ENCODE assay signal across 21 cellular contexts in the genomic region with DNA sequence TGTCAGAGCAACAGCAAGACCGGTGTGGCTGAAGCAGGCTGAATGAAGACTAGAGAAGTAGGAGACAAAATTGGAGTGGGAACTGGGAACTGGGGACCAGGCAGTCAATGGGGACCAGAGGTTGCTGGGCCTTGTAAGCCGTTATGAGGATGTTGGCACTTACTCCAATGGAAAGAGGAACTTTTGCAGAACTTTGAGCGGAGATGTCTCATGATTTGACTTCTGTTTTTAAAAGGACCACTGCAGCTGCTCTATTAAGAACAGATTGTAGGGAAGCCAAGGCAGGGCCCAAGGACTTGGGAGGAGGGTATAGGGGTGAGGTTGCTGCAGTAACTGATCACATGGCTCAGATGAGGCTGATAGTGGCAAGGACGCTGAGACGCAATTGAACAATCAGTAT. TPM values are rescaled to one million over a fixed set of nuclear protein-coding genes. Genes with fewer than 3 reads are reported as not detected.
DNase-seq lines count a peak whose midpoint lies in the region; ATAC-seq lines count a peak whose summit lies in the region.
"Had no signal": no experiment of that assay in that cellular context is flagged by ENCODE, and none has a peak within 500 bp of the region (broad histone marks: within the 10 kb centered on the region; RNA-seq: fewer than 3 reads in every experiment).

No MANE protein-coding gene starts in this region.

- no peaks in the 10 kb centered on the region for H3K36me3 Mint-ChIP-seq in dendritic cell treated with granulocyte-macrophage colony-stimulating factor and Interleukin-4, amounts not matched to agents 40 ng/mL and 50 ng/mL, for 4 days (ENCODE audit: low read depth)
- H3K36me3 Mint-ChIP-seq: activated CD8-positive, alpha-beta memory T cell treated with anti-CD3 and anti-CD28 coated beads, Interleukin-2, amount 10 ng/mL, durations not matched to agents 7 days and 5 days; stimulated activated effector memory CD8-positive, alpha-beta T cell treated with anti-CD3 and anti-CD28 coated beads, Interleukin-12 subunit alpha, Interleukin-12 subunit beta, amount 100 ng/mL, for 72 hours had no signal

- H3K4me1 Mint-ChIP-seq in dendritic cell treated with granulocyte-macrophage colony-stimulating factor and Interleukin-4, amounts not matched to agents 40 ng/mL and 50 ng/mL, for 4 days (ENCODE audit: low read depth) = peaks cover 34% of the 10 kb centered on the region

- ATAC-seq in GM18502 (IDR thresholded peaks at IDR 0.05; ENCODE audit: poor library complexity, unreplicated experiment) = no peak
- ATAC-seq: activated CD4-positive, CD25-positive, alpha-beta regulatory T cell treated with anti-CD3 and anti-CD28 coated beads, Interleukin-2, amount 50 U/mL, for 24 hours; activated CD8-positive, alpha-beta memory T cell treated with anti-CD3 and anti-CD28 coated beads, Interleukin-2, amount 10 ng/mL, durations not matched to agents 7 days and 5 days; mucosa of descending colon; stimulated activated effector memory CD8-positive, alpha-beta T cell treated with anti-CD3 and anti-CD28 coated beads, Interleukin-12 subunit alpha, Interleukin-12 subunit beta, amount 100 ng/mL, for 72 hours had no signal

- H3K4me3 Mint-ChIP-seq in dendritic cell treated with granulocyte-macrophage colony-stimulating factor and Interleukin-4, amounts not matched to agents 40 ng/mL and 50 ng/mL, for 4 days = no peak overlapping the region
- H3K4me3 Mint-ChIP-seq: activated CD8-positive, alpha-beta memory T cell treated with anti-CD3 and anti-CD28 coated beads, Interleukin-2, amount 10 ng/mL, durations not matched to agents 7 days and 5 days; immature natural killer cell; stimulated activated effector memory CD8-positive, alpha-beta T cell treated with anti-CD3 and anti-CD28 coated beads, Interleukin-12 subunit alpha, Interleukin-12 subunit beta, amount 100 ng/mL, for 72 hours had no signal

- H3K27ac Mint-ChIP-seq in dendritic cell treated with granulocyte-macrophage colony-stimulating factor and Interleukin-4, amounts not matched to agents 40 ng/mL and 50 ng/mL, for 4 days = peak overlapping the region; percentile 77
- H3K27ac Mint-ChIP-seq: activated CD8-positive, alpha-beta memory T cell treated with anti-CD3 and anti-CD28 coated beads, Interleukin-2, amount 10 ng/mL, durations not matched to agents 7 days and 5 days; immature natural killer cell; stimulated activated effector memory CD8-positive, alpha-beta T cell treated with anti-CD3 and anti-CD28 coated beads, Interleukin-12 subunit alpha, Interleukin-12 subunit beta, amount 100 ng/mL, for 72 hours had no signal

- DNase-seq in Ammon's horn (ENCODE audit: low spot score) (peak; percentile 70), NOMO-1 (lab: John Stamatoyannopoulos, UW; ENCODE audit: unreplicated experiment in 2 of 2) (peak; percentile 21 to 54), mucosa of gallbladder (ENCODE audit: low spot score) (peak; percentile 26), GM19238 (ENCODE audit: insufficient read length, low spot score) (no peak), NCI-H146 (lab: John Stamatoyannopoulos, UW) (no peak)
- DNase-seq in activated CD4-positive, alpha-beta T cell treated with anti-CD3 and anti-CD28 coated beads, Interleukin-2, amount 50 U/mL, for 1 hour = no peak
- DNase-seq: activated CD8-positive, alpha-beta memory T cell treated with anti-CD3 and anti-CD28 coated beads, Interleukin-2, amount 10 ng/mL, durations not matched to agents 7 days and 5 days; activated effector memory CD4-positive, alpha-beta T cell treated with Interleukin-2 at 50 U/mL for 16 hours; amniotic stem cell; Caco-2; cerebellar nuclear complex; immature natural killer cell; NCI-H1436 treated with DMSO at 0.1 percent for 48 hours; NCI-H524; ovary had no signal

- no peaks in the 10 kb centered on the region for H3K27me3 Mint-ChIP-seq in dendritic cell treated with granulocyte-macrophage colony-stimulating factor and Interleukin-4, amounts not matched to agents 40 ng/mL and 50 ng/mL, for 4 days
- H3K27me3 Mint-ChIP-seq: activated CD8-positive, alpha-beta memory T cell treated with anti-CD3 and anti-CD28 coated beads, Interleukin-2, amount 10 ng/mL, durations not matched to agents 7 days and 5 days had no signal

- no peaks in the 10 kb centered on the region for H3K9me3 Mint-ChIP-seq in dendritic cell treated with granulocyte-macrophage colony-stimulating factor and Interleukin-4, amounts not matched to agents 40 ng/mL and 50 ng/mL, for 4 days
- H3K9me3 Mint-ChIP-seq: stimulated activated effector memory CD8-positive, alpha-beta T cell treated with anti-CD3 and anti-CD28 coated beads, Interleukin-12 subunit alpha, Interleukin-12 subunit beta, amount 100 ng/mL, for 72 hours had no signal

- intact Hi-C loops in dendritic cell treated with granulocyte-macrophage colony-stimulating factor and Interleukin-4, amounts not matched to agents 40 ng/mL and 50 ng/mL, for 4 days (cut with micrococcal nuclease) = no loop called here

RNA-seq across cellular contexts. Expression of gene IL18, which starts 34.2 kb away (rescaled TPM):
- 34.3 TPM for total RNA-seq in mucosa of gallbladder

RNA-seq across cellular contexts. Expression of gene TEX12, which starts 37.5 kb away (rescaled TPM):
- total RNA-seq in mucosa of gallbladder = not detected
- total RNA-seq: activated CD8-positive, alpha-beta memory T cell treated with anti-CD3 and anti-CD28 coated beads, Interleukin-2, amount 10 ng/mL, durations not matched to agents 7 days and 5 days; Caco-2; T-helper 1 cell treated with Interleukin-12 subunit alpha and Interleukin-12 subunit beta and Interleukin-4 antibody, amounts not matched to agents 30 ng/mL and 1 ng/mL, for 36 hours had no signal

RNA-seq across cellular contexts. Expression of gene SDHD, which starts 43.0 kb away (rescaled TPM):
- 147 TPM for total RNA-seq in mucosa of gallbladder

RNA-seq across cellular contexts. Expression of gene TIMM8B, which starts 43.1 kb away (rescaled TPM):
- 47.9 TPM for total RNA-seq in mucosa of gallbladder

RNA-seq across cellular contexts. Expression of gene BCO2, which starts 45.7 kb away (rescaled TPM):
- total RNA-seq in mucosa of gallbladder = 27.2 TPM

Comparison
In these comparisons a context has a peak if more than half of its experiments do, and no peak if none do; other contexts are left out.
1. DNase-seq: peak in Ammon's horn (single experiment), NOMO-1 (2 of 2) and mucosa of gallbladder (single experiment); none in GM19238 (single experiment), NCI-H146 (single experiment) and activated CD4-positive, alpha-beta T cell treated with anti-CD3 and anti-CD28 coated beads, Interleukin-2, amount 50 U/mL, for 1 hour (single experiment).